8 cellular contexts compared by ENCODE assay signal in the genomic region with DNA sequence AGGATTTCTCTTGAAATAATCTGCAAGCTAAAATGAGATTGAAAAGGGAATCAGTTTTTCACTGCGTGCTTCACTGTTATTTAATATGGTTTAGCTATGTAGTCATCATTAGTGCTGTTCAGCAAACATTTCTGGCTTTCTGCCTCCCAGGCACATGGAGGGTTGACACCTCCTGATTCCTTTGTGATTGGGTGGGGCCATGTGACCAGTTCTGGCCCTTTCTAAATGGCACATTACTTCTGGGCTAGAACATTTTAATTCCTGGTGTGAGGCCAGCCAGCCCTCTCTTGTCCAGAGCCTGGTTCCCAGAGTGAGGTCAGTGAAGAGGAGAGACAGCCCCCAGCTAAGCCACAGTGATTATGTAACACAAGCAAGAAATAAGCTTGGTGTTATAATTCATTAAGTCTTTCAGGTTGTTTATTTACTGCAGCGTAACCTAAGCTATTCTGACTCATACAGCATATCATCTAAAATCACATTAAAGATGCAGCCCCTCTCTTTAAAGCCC. TPM values are rescaled to one million over a fixed set of nuclear protein-coding genes. Genes with fewer than 3 reads are reported as not detected.
DNase-seq lines count a peak whose midpoint lies in the region; TF ChIP-seq lines count a peak whose summit lies in the region.

No MANE protein-coding gene starts in this region.

- H3K27me3 ChIP-seq in ovary = no peaks in the 10 kb centered on the region
- H3K27me3 ChIP-seq in spleen (replicated peaks in 1 of 7) = no peaks in the 10 kb centered on the region

- H3K27ac ChIP-seq in RWPE1 (peak overlapping the region; percentile 62), ovary (no peak overlapping the region), spleen (no peak overlapping the region)

- H3K9me3 Mint-ChIP-seq in activated CD4-positive, alpha-beta memory T cell treated with anti-CD3 and anti-CD28 coated beads for 36 hours = peaks cover 2% of the 10 kb centered on the region

- in situ Hi-C loops in Caki2 (cut with HindIII; ENCODE audit: low pct_unique_long_range_greater_than_20kb, low sequenced_read_pairs) = no loop called here

- intact Hi-C loops in ovary (cut with DNase I) = no loop called here
- intact Hi-C loops in spleen (cut with DNase I; ENCODE audit: low total_unique reads) = no loop called here
- intact Hi-C loops in activated CD4-positive, alpha-beta memory T cell treated with anti-CD3 and anti-CD28 coated beads for 36 hours (cut with micrococcal nuclease) = no loop called here

- H3K36me3 ChIP-seq in ovary (no peaks in the 10 kb centered on the region), spleen (no peaks in the 10 kb centered on the region)

- no peak overlapping the region for H3K27ac Mint-ChIP-seq in activated CD4-positive, alpha-beta memory T cell treated with anti-CD3 and anti-CD28 coated beads for 36 hours

- DNase-seq in Caki2 (ENCODE audit: low read depth) = peak; percentile 91
- DNase-seq in RWPE1 (ENCODE audit: low spot score) = peak; percentile 89
- peak; percentile 49 for DNase-seq in fibroblast of the conjunctiva (ENCODE audit: low read depth)
- peak; percentile 44 to 68 (median 58) for DNase-seq in ovary
- DNase-seq in spleen = no peak
- DNase-seq in HUDEP-2 (lab: John Stamatoyannopoulos, UW; ENCODE audit: unreplicated experiment in 76 of 76) = no peak
- DNase-seq in NCI-H1092 treated with DMSO at 0.1 percent for 48 hours (lab: John Stamatoyannopoulos, UW) = no peak
- DNase-seq in activated CD4-positive, alpha-beta memory T cell treated with anti-CD3 and anti-CD28 coated beads for 36 hours = no peak

- TF ChIP-seq POLR2A in ovary (IDR thresholded peaks at IDR 0.05) (no peak), spleen (IDR thresholded peaks at IDR 0.05) (no peak)

- CTCF ChIA-PET in RWPE1 (lab: Yijun Ruan, JAX) = interaction anchor here (0.6 to 0.9 kb wide), 4 partner anchors 18 to 292 kb away, joined by 3 to 4 read pairs (median 3); partner anchors contain the start of gene ARSI
- CTCF ChIA-PET in activated CD4-positive, alpha-beta memory T cell treated with anti-CD3 and anti-CD28 coated beads for 36 hours (lab: Charles Lee) = interaction anchor here (1.3 kb wide), 1 partner anchor 8 kb away, joined by 4 read pairs; no protein-coding TSS in a partner anchor

- H3K4me3 Mint-ChIP-seq in activated CD4-positive, alpha-beta memory T cell treated with anti-CD3 and anti-CD28 coated beads for 36 hours = no peak overlapping the region

- H3K4me1 Mint-ChIP-seq in activated CD4-positive, alpha-beta memory T cell treated with anti-CD3 and anti-CD28 coated beads for 36 hours (ENCODE audit: low read depth) = peaks cover 4% of the 10 kb centered on the region

- H3K36me3 Mint-ChIP-seq in activated CD4-positive, alpha-beta memory T cell treated with anti-CD3 and anti-CD28 coated beads for 36 hours = no peaks in the 10 kb centered on the region

- H3K27me3 Mint-ChIP-seq in activated CD4-positive, alpha-beta memory T cell treated with anti-CD3 and anti-CD28 coated beads for 36 hours = no peaks in the 10 kb centered on the region

- no peak for TF ChIP-seq EP300 in ovary (IDR thresholded peaks at IDR 0.05)

- H3K9me3 ChIP-seq in ovary (no peaks in the 10 kb centered on the region), spleen (no peaks in the 10 kb centered on the region)

- TF ChIP-seq CTCF in RWPE1 (conservative IDR thresholded peaks at IDR 0.05; ENCODE audit: low read depth) = no peak
- TF ChIP-seq CTCF in ovary (IDR thresholded peaks at IDR 0.05) = no peak
- TF ChIP-seq CTCF in spleen (IDR thresholded peaks at IDR 0.05 in 8 of 11, conservative IDR thresholded peaks at IDR 0.05 in 3 of 11) = no peak

- H3K4me1 ChIP-seq in ovary (ENCODE audit: insufficient read depth) = no peaks in the 10 kb centered on the region
- peaks cover 0 to 7% (median 0%) of the 10 kb centered on the region in 6 donors for H3K4me1 ChIP-seq in spleen

- H3K4me3 ChIP-seq in ovary (no peak overlapping the region), spleen (no peak overlapping the region)

- WGBS in ovary, 3 donors = 31 to 56% (median 47%) methylated on average over 2 of the region's 2 CpGs
- 67 to 86% (median 78%) methylated on average over 2 of the region's 2 CpGs for WGBS in spleen, 5 donors

- POLR2A ChIA-PET in RWPE1 (lab: Yijun Ruan, JAX; ENCODE audit: low non-redundant PET) = no interaction called here
- POLR2A ChIA-PET in activated CD4-positive, alpha-beta memory T cell treated with anti-CD3 and anti-CD28 coated beads for 36 hours (lab: Charles Lee) = no interaction called here

RNA-seq across cellular contexts. Expression of gene ARSI, which starts 17.4 kb away (rescaled TPM):
- not detected in 2 replicates for total RNA-seq in Caki2 (2014; rRNA removed; shearing (Covaris generic); ENCODE audit: low replicate concordance)
- 1 to 10 TPM in 4 of 7 donors, under 1 TPM in 3; 0.15 to 1.4 (median 1.1) TPM for total RNA-seq in ovary
- under 1 TPM; 0.35 to 0.63 TPM for polyA plus RNA-seq in ovary
- 1 to 10 TPM in 5 of 7 donors, under 1 TPM in 2; 0.67 to 3.8 (median 1.1) TPM for total RNA-seq in spleen
- polyA plus RNA-seq in spleen = under 1 TPM; 0.07 to 0.38 (median 0.30) TPM
- total RNA-seq in activated CD4-positive, alpha-beta memory T cell treated with anti-CD3 and anti-CD28 coated beads for 36 hours = not detected

RNA-seq across cellular contexts. Expression of gene CAMK2A, which starts 30.5 kb away (rescaled TPM):
- not detected in 2 replicates for total RNA-seq in Caki2 (2014; rRNA removed; shearing (Covaris generic); ENCODE audit: low replicate concordance)
- 1 to 10 TPM in 3 of 7 donors, under 1 TPM in 4; 0.12 to 1.3 (median 0.62) TPM for total RNA-seq in ovary
- 1 to 10 TPM in 1 of 2 donors, under 1 TPM in 1; 0.15 to 1.2 TPM for polyA plus RNA-seq in ovary
- 1 to 10 TPM in 2 of 7 donors, under 1 TPM in 4, not detected in 1; 0.32 to 1.1 (median 0.73) TPM for total RNA-seq in spleen
- polyA plus RNA-seq in spleen = under 1 TPM in 2 of 3 donors, not detected in 1; 0.03 to 0.10 TPM
- not detected for total RNA-seq in activated CD4-positive, alpha-beta memory T cell treated with anti-CD3 and anti-CD28 coated beads for 36 hours

RNA-seq across cellular contexts. Expression of gene TCOF1, which starts 37.4 kb away (rescaled TPM):
- total RNA-seq in Caki2 (2014; rRNA removed; shearing (Covaris generic); ENCODE audit: low replicate concordance) = 46.0 and 53.1 TPM in 2 replicates
- total RNA-seq in ovary = 10 to 100 TPM; 16.9 to 38.3 (median 31.2) TPM
- polyA plus RNA-seq in ovary = 10 to 100 TPM; 16.7 to 25.4 TPM
- total RNA-seq in spleen = 10 to 100 TPM; 31.8 to 44.3 (median 34.8) TPM
- 10 to 100 TPM; 15.3 to 20.1 (median 19.0) TPM for polyA plus RNA-seq in spleen
- total RNA-seq in activated CD4-positive, alpha-beta memory T cell treated with anti-CD3 and anti-CD28 coated beads for 36 hours = 10 to 100 TPM; 91.3 to 95.0 TPM

Comparison
In these comparisons a context has a peak if more than half of its experiments do, and no peak if none do; other contexts are left out.
1. DNase-seq: peak in Caki2 (single experiment), RWPE1 (single experiment), fibroblast of the conjunctiva (single experiment) and ovary (5 of 5); none in spleen (single experiment), HUDEP-2 (0 of 76), NCI-H1092 treated with DMSO at 0.1 percent for 48 hours (single experiment) and activated CD4-positive, alpha-beta memory T cell treated with anti-CD3 and anti-CD28 coated beads for 36 hours (single experiment).